In the genomic region with DNA sequence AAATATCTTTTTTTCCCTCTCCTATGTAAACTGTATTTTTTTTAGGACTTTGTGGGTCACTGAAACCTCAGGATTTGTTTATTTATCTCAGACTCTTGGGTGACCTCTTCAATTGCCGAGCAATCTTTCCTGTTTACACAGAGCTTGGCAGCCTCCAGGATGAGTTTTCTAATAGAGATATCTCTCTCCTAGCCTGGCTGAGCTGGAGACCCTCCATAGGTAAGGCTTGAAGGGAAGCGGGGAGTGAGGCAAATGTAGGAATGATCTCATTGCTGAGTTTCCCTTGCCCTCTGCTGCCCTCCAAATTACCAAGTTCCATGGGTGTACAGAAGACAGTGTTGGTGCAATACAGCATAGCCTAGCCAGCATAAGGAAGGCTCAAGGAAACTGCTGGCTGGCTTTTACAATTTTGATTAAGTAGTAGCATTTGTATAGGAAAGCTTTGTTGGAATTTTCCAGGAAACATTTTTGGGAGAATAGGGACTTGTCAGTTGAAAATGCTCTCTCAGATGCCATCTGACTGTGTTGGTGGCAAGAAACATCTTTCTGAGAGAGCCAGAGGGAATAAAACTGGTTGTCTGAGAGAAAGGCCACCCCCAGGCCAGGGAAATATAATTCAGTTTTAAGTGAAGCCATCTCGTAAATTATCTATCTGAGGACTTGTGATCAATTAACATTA, we compare ENCODE assay signal across 20 cellular contexts.
A peak's percentile ranks its signal among the peaks of the same experiment; 100 is the strongest.
DNase-seq lines count a peak whose midpoint lies in the region; ATAC-seq and TF ChIP-seq lines count a peak whose summit lies in the region.
"Had no signal": no experiment of that assay in that cellular context is flagged by ENCODE, and none has a peak within 500 bp of the region (broad histone marks: within the 10 kb centered on the region; RNA-seq: fewer than 3 reads in every experiment).

No MANE protein-coding gene starts in this region.

- intact Hi-C loops in heart left ventricle (cut with DNase I) (no loop called here), psoas muscle (cut with DNase I) (no loop called here), stomach (cut with DNase I; ENCODE audit: low total_unique reads) (no loop called here)

- H3K27me3 ChIP-seq in heart left ventricle (no peaks in the 10 kb centered on the region), psoas muscle (ENCODE audit: insufficient read depth in 3 of 3, low read length in 2 of 3) (no peaks in the 10 kb centered on the region), stomach (no peaks in the 10 kb centered on the region)

- H3K4me1 ChIP-seq in heart left ventricle (peaks cover 0 to 22% (median 9%) of the 10 kb centered on the region in 12 donors), psoas muscle (peaks cover 5% of the 10 kb centered on the region), stomach (peaks cover 0 to 18% (median 5%) of the 10 kb centered on the region in 4 donors)

- H3K9me3 ChIP-seq in heart left ventricle (peaks cover 0 to 13% (median 0%) of the 10 kb centered on the region in 12 donors), psoas muscle (no peaks in the 10 kb centered on the region), stomach (peaks cover 0 to 8% (median under 1%) of the 10 kb centered on the region in 4 donors)

- H3K36me3 ChIP-seq in heart left ventricle (no peaks in the 10 kb centered on the region), psoas muscle (ENCODE audit: insufficient read depth in 1 of 2, low read depth in 1 of 2) (no peaks in the 10 kb centered on the region), stomach (no peaks in the 10 kb centered on the region)

- DNase-seq in G401 (ENCODE audit: low spot score) (peak; percentile 62), NCI-H2227 treated with DMSO at 0.1 percent for 48 hours (lab: John Stamatoyannopoulos, UW) (peak; percentile 39), heart left ventricle (no peak), psoas muscle (no peak), stomach (no peak)
- DNase-seq in central memory CD4-positive, alpha-beta T cell = no peak
- DNase-seq: activated CD4-positive, alpha-beta T cell treated with anti-CD3 and anti-CD28 coated beads, Interleukin-2, amount 50 U/mL, for 48 hours; activated CD4-positive, CD25-positive, alpha-beta regulatory T cell; activated CD8-positive, alpha-beta memory T cell treated with anti-CD3 and anti-CD28 coated beads, Interleukin-2, amount 50 U/mL, for 4 hours; DMS 273 treated with DMSO at 0.1 percent for 48 hours; KBM-7; naive B cell; NCI-H187; NCI-H446; stimulated activated CD4-positive, alpha-beta T cell treated with anti-CD3 and anti-CD28 coated beads, Interleukin-4, amount 100 ng/mL, for 1 hour had no signal

- TF ChIP-seq POLR2A in heart left ventricle (IDR thresholded peaks at IDR 0.05) = no peak
- TF ChIP-seq POLR2A in stomach (IDR thresholded peaks at IDR 0.05) = no peak

- peak overlapping the region in 7 of 12 donors; percentile 4 to 63 (median 34) for H3K27ac ChIP-seq in heart left ventricle
- peak overlapping the region; percentile 11 for H3K27ac ChIP-seq in psoas muscle
- peak overlapping the region in 1 of 5 donors; percentile 32 for H3K27ac ChIP-seq in stomach

- TF ChIP-seq CTCF in heart left ventricle (IDR thresholded peaks at IDR 0.05) (no peak), psoas muscle (IDR thresholded peaks at IDR 0.05) (no peak), stomach (IDR thresholded peaks at IDR 0.05) (no peak)

- in situ Hi-C loops in G401 (cut with HindIII; ENCODE audit: low sequenced_read_pairs) = no loop called here

- WGBS in heart left ventricle, 4 donors = 21 to 44% (median 40%) methylated on average over 3 of the region's 3 CpGs
- WGBS in psoas muscle, 3 donors = 37 to 44% (median 43%) methylated on average over 3 of the region's 3 CpGs
- WGBS in stomach, 5 donors = 33 to 59% (median 50%) methylated on average over 3 of the region's 3 CpGs

- TF ChIP-seq EP300 in stomach (IDR thresholded peaks at IDR 0.05) = no peak

- H3K4me3 ChIP-seq in heart left ventricle (no peak overlapping the region), psoas muscle (no peak overlapping the region), stomach (no peak overlapping the region)

- ATAC-seq in heart left ventricle (peak in 3 of 4 donors; percentile 21 to 33 (median 31)), psoas muscle (peak; percentile 37 to 78 (median 62)), HG03139 (IDR thresholded peaks at IDR 0.05; ENCODE audit: unreplicated experiment) (no peak), GM19395 (IDR thresholded peaks at IDR 0.05; ENCODE audit: unreplicated experiment) (no peak)
- ATAC-seq: activated naive CD4-positive, alpha-beta T cell treated with anti-CD3 and anti-CD28 coated beads, Interleukin-2, amount 50 U/mL, for 72 hours; activated T-helper 17 cell treated with anti-CD3 and anti-CD28 coated beads, Interleukin-2, amount 50 U/mL, for 72 hours; stimulated activated memory B cell treated with anti-CD40 and anti-IgM and Interleukin-4, amounts not matched to agents 10 μg/mL and 1 μg/mL and 100 μg/mL, for 72 hours had no signal

Comparison
In these comparisons a context has a peak if more than half of its experiments do, and no peak if none do; other contexts are left out.
1. DNase-seq: peak in G401 (single experiment) and NCI-H2227 treated with DMSO at 0.1 percent for 48 hours (single experiment); none in heart left ventricle (0 of 5), psoas muscle (0 of 2), stomach (single experiment) and central memory CD4-positive, alpha-beta T cell (single experiment).
2. ATAC-seq: peak in heart left ventricle (3 of 4) and psoas muscle (4 of 4); none in HG03139 (single experiment) and GM19395 (single experiment).